In the genomic region with DNA sequence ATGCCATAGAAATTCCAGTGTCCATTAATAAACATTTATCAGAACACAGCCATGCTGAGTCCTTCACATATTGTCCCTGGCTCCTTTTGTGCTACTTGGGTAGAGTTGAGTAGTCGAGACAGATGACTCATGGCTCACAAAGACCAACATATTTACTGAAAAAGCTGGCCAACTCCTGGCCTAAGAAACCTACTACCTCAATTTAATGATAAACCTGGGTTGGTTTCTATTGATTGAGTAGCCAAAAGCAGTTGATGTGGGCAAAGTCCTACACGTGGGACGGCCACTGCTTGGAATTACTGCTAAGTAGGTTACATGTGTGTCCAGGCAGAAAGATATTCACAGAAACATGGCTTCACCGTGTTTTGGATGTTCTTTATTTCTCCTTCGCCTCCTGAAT, we compare ENCODE assay signal across 32 cellular contexts.
"Had no signal": no experiment of that assay in that cellular context is flagged by ENCODE, and none has a peak within 500 bp of the region (broad histone marks: within the 10 kb centered on the region; RNA-seq: fewer than 3 reads in every experiment).

No MANE protein-coding gene starts in this region.

- H3K4me3 ChIP-seq: ascending aorta, breast epithelium, PC-9, SK-N-MC had no signal

- H3K9me3 ChIP-seq: ascending aorta, breast epithelium had no signal

- H3K27ac ChIP-seq: ascending aorta, breast epithelium, PC-9, SK-N-MC, WERI-Rb-1 had no signal

- H3K4me1 ChIP-seq: ascending aorta, breast epithelium had no signal

- H3K27me3 ChIP-seq: ascending aorta, breast epithelium had no signal

- H3K36me3 ChIP-seq: ascending aorta, breast epithelium, WERI-Rb-1 had no signal

- ATAC-seq: activated CD8-positive, alpha-beta memory T cell treated with anti-CD3 and anti-CD28 coated beads, Interleukin-2, amount 10 ng/mL, durations not matched to agents 7 days and 5 days; activated T-cell treated with anti-CD3 and anti-CD28 coated beads, Interleukin-2, amount 50 U/mL, for 72 hours; activated T-helper 17 cell treated with anti-CD3 and anti-CD28 coated beads, Interleukin-2, amount 50 U/mL, for 72 hours had no signal

- DNase-seq: activated CD4-positive, alpha-beta memory T cell treated with anti-CD3 and anti-CD28 coated beads, Interleukin-2, amount 10 ng/mL, durations not matched to agents 7 days and 5 days; activated CD4-positive, alpha-beta T cell treated with anti-CD3 and anti-CD28 coated beads for 1 hour; activated CD4-positive, alpha-beta T cell treated with anti-CD3 and anti-CD28 coated beads for 48 hours; activated CD4-positive, CD25-positive, alpha-beta regulatory T cell; activated CD8-positive, alpha-beta memory T cell treated with anti-CD3 and anti-CD28 coated beads for 24 hours; activated CD8-positive, alpha-beta memory T cell treated with anti-CD3 and anti-CD28 coated beads, Interleukin-2, amount 10 ng/mL, durations not matched to agents 7 days and 5 days; activated CD8-positive, alpha-beta memory T cell treated with anti-CD3 and anti-CD28 coated beads, Interleukin-2, amount 50 U/mL, for 48 hours; activated gamma-delta T cell; activated naive CD4-positive, alpha-beta T cell treated with Interleukin-2 at 50 U/mL for 16 hours; activated naive CD8-positive, alpha-beta T cell treated with anti-CD3 and anti-CD28 coated beads, Interleukin-2, amount 10 ng/mL, durations not matched to agents 7 days and 5 days; activated T-cell treated with anti-CD3 and anti-CD28 coated beads, Interleukin-2, amount 50 U/mL, for 72 hours; amygdala; Karpas-422; KBM-7; NCI-H1048; NCI-H1105 treated with DMSO at 0.1 percent for 48 hours; NCI-H1436; NCI-H1694; NCI-H1930; NCI-H2081 treated with DMSO at 0.1 percent for 48 hours; NCI-H345; NCI-H526; NCI-H748 treated with DMSO at 0.1 percent for 48 hours; NK-92 treated with Interleukin-12 subunit alpha and Interleukin-12 subunit beta, amount 100 ng/mL, for 24 hours; PC-9; Right ventricle myocardium superior; T1000; WERI-Rb-1 had no signal
